In genomic region chr3:177394231-177395024, GRCh38 we compare ENCODE assay signal across 8 cellular contexts.
DNase-seq lines count a peak whose midpoint lies in the region; ATAC-seq and TF ChIP-seq lines count a peak whose summit lies in the region.
"Not testable (repeated sequence)": the region's sequence is repeated elsewhere in the genome, so short reads cannot be mapped to it uniquely, and the experiment has no call there.

No MANE protein-coding gene starts in this region.

- H3K36me3 Mint-ChIP-seq in Caco-2 (ENCODE audit: insufficient read depth, unreplicated experiment); T-helper 2 cell treated with Interferon-gamma antibody and Interleukin-4, amounts not matched to agents 5 μg/mL and 100 μg/mL, for 36 hours (ENCODE audit: low read depth); activated naive CD4-positive, alpha-beta T cell treated with anti-CD3 and anti-CD28 coated beads for 36 hours (ENCODE audit: low read depth); effector memory CD8-positive, alpha-beta T cell (ENCODE audit: insufficient read depth): not testable (repeated sequence)
- peaks cover 17% of the 10 kb centered on the region for H3K36me3 Mint-ChIP-seq in nephron progenitor cell (ENCODE audit: low read depth)

- TF ChIP-seq POLR2A in stomach (IDR thresholded peaks at IDR 0.05): not testable (repeated sequence)

- H3K4me3 ChIP-seq in Caco-2 (ENCODE audit: low read depth, low read length): peak overlapping the region; percentile 29
- H3K4me3 ChIP-seq in iPS-15b (ENCODE audit: low read depth, low read length): peak overlapping the region; percentile 30
- peak overlapping the region; percentile 7 to 31 (median 15) for H3K4me3 ChIP-seq in stomach

- BruUV-seq in Caco-2 (replicated peaks; lab: Mats Ljungman, UMichigan): not testable (repeated sequence)

- not testable (repeated sequence) for H3K9ac ChIP-seq in iPS-15b (ENCODE audit: low read depth, low read length)

- not testable (repeated sequence) for H3K27me3 Mint-ChIP-seq in Caco-2 (ENCODE audit: insufficient read depth, unreplicated experiment); T-helper 2 cell treated with Interferon-gamma antibody and Interleukin-4, amounts not matched to agents 5 μg/mL and 100 μg/mL, for 36 hours (ENCODE audit: low read depth); activated naive CD4-positive, alpha-beta T cell treated with anti-CD3 and anti-CD28 coated beads for 36 hours (ENCODE audit: low read depth); effector memory CD8-positive, alpha-beta T cell; nephron progenitor cell (ENCODE audit: low read depth, poor library complexity)

- not testable (repeated sequence) for H3K4me1 ChIP-seq in Caco-2; iPS-15b (ENCODE audit: control insufficient read depth, insufficient read depth, low read length); stomach

- H3K36me3 ChIP-seq in Caco-2 (ENCODE audit: control insufficient read depth, insufficient read depth, low read length); iPS-15b (ENCODE audit: control insufficient read depth, insufficient read depth, low read length); stomach: not testable (repeated sequence)

- H3K9me3 ChIP-seq in Caco-2; iPS-15b (ENCODE audit: control insufficient read depth, insufficient read depth, low read length); stomach: not testable (repeated sequence)

- not testable (repeated sequence) for H3K9me3 Mint-ChIP-seq in Caco-2 (ENCODE audit: unreplicated experiment); T-helper 2 cell treated with Interferon-gamma antibody and Interleukin-4, amounts not matched to agents 5 μg/mL and 100 μg/mL, for 36 hours; activated naive CD4-positive, alpha-beta T cell treated with anti-CD3 and anti-CD28 coated beads for 36 hours; effector memory CD8-positive, alpha-beta T cell
- peaks cover 43% of the 10 kb centered on the region for H3K9me3 Mint-ChIP-seq in nephron progenitor cell

- H3K27ac Mint-ChIP-seq in Caco-2 (ENCODE audit: unreplicated experiment); T-helper 2 cell treated with Interferon-gamma antibody and Interleukin-4, amounts not matched to agents 5 μg/mL and 100 μg/mL, for 36 hours; activated naive CD4-positive, alpha-beta T cell treated with anti-CD3 and anti-CD28 coated beads for 36 hours; nephron progenitor cell: not testable (repeated sequence)
- peak overlapping the region; percentile 51 to 60 for H3K27ac Mint-ChIP-seq in effector memory CD8-positive, alpha-beta T cell

- not testable (repeated sequence) for H3K27me3 ChIP-seq in Caco-2 (replicated peaks; ENCODE audit: control insufficient read depth, insufficient read depth, low read length); iPS-15b (ENCODE audit: control insufficient read depth, insufficient read depth, low read length); stomach

- not testable (repeated sequence) for TF ChIP-seq EP300 in stomach (IDR thresholded peaks at IDR 0.05)

- H3K4me1 Mint-ChIP-seq in Caco-2 (ENCODE audit: low read depth, unreplicated experiment); T-helper 2 cell treated with Interferon-gamma antibody and Interleukin-4, amounts not matched to agents 5 μg/mL and 100 μg/mL, for 36 hours (ENCODE audit: low read depth); activated naive CD4-positive, alpha-beta T cell treated with anti-CD3 and anti-CD28 coated beads for 36 hours (ENCODE audit: low read depth); effector memory CD8-positive, alpha-beta T cell (ENCODE audit: low read depth in 2 of 2); nephron progenitor cell: not testable (repeated sequence)

- intact Hi-C loops in Caco-2 (cut with micrococcal nuclease; ENCODE audit: unreplicated experiment); activated naive CD4-positive, alpha-beta T cell treated with anti-CD3 and anti-CD28 coated beads for 36 hours (cut with micrococcal nuclease); stomach (cut with DNase I; ENCODE audit: low total_unique reads): not testable (repeated sequence)

- 32 to 72% (median 51%) methylated on average over 12 to 24 of the region's 33 CpGs for WGBS in stomach, 5 donors

- ATAC-seq in effector memory CD8-positive, alpha-beta T cell (replicated peaks): not testable (repeated sequence)

- POLR2A ChIA-PET in Caco-2 (lab: Charles Lee); HEK293T (lab: Yijun Ruan, JAX): not testable (repeated sequence)

- H3K27ac ChIP-seq in stomach: not testable (repeated sequence)

- DNase-seq in Caco-2: peak in 1 of 2 experiments; percentile 32
- DNase-seq in HEK293T (ENCODE audit: extremely low spot score); T-helper 2 cell treated with Interferon-gamma antibody and Interleukin-4, amounts not matched to agents 5 μg/mL and 100 μg/mL, for 36 hours (ENCODE audit: low spot score); activated naive CD4-positive, alpha-beta T cell treated with anti-CD3 and anti-CD28 coated beads for 36 hours; nephron progenitor cell; stomach: not testable (repeated sequence)
- peak in 1 of 3 experiments; percentile 2 for DNase-seq in effector memory CD8-positive, alpha-beta T cell

- CTCF ChIA-PET in Caco-2 (lab: Charles Lee); HEK293T (lab: Yijun Ruan, JAX); activated naive CD4-positive, alpha-beta T cell treated with anti-CD3 and anti-CD28 coated beads for 36 hours (lab: Charles Lee): not testable (repeated sequence)

- TF ChIP-seq CTCF in Caco-2 (IDR thresholded peaks at IDR 0.05; ENCODE audit: insufficient read depth in 1 of 2, low read depth in 1 of 2, low read length in 1 of 2, severe bottlenecking in 1 of 2, unreplicated experiment in 1 of 2); nephron progenitor cell (IDR thresholded peaks at IDR 0.05); stomach (IDR thresholded peaks at IDR 0.05): not testable (repeated sequence)

- H3K4me3 Mint-ChIP-seq in Caco-2 (ENCODE audit: unreplicated experiment) (peak overlapping the region; percentile 68), nephron progenitor cell (peak overlapping the region; percentile 61)
- peak overlapping the region; percentile 26 for H3K4me3 Mint-ChIP-seq in T-helper 2 cell treated with Interferon-gamma antibody and Interleukin-4, amounts not matched to agents 5 μg/mL and 100 μg/mL, for 36 hours
- peak overlapping the region; percentile 4 for H3K4me3 Mint-ChIP-seq in activated naive CD4-positive, alpha-beta T cell treated with anti-CD3 and anti-CD28 coated beads for 36 hours
- peak overlapping the region; percentile 67 to 75 for H3K4me3 Mint-ChIP-seq in effector memory CD8-positive, alpha-beta T cell

TF ChIP-seq in HEK293T, 16 proteins besides CTCF, POLR2A, EP300 and RAD21:
- TF ChIP-seq L3MBTL2 (conservative IDR thresholded peaks at IDR 0.05): peak; percentile 37; the same call in 1 of the 2 replicates
TF ChIP-seq in HEK293T: peak in this region for 1; not testable (repeated sequence) for 15.

Comparison
In these comparisons a context has a peak if more than half of its experiments do, and no peak if none do; other contexts are left out.
1. H3K4me3 Mint-ChIP-seq: peak in every context shown above with its lines; median percentile 71 in effector memory CD8-positive, alpha-beta T cell; 68 in Caco-2; 61 in nephron progenitor cell; 26 in T-helper 2 cell treated with Interferon-gamma antibody and Interleukin-4, amounts not matched to agents 5 μg/mL and 100 μg/mL, for 36 hours; 4 in activated naive CD4-positive, alpha-beta T cell treated with anti-CD3 and anti-CD28 coated beads for 36 hours.